23 cellular contexts compared by ENCODE assay signal in the genomic region with DNA sequence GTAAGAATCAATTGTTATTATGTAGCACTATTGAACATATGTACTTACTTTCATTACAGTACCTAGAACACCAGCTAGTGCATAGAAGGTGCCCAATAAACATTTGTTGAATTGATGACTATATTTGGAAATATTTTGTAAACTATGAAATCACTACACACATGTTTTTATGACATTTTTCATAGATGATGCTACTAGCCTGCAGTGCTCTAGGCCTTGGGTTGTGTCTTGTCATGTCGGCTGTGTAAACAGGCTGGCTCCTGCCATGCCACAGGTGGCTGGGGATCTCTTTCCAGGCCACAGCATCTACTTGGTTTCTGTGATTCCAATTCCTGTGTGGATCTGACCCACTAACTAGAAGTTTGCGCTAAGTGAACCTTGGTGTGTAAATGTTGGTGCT. TPM values are rescaled to one million over a fixed set of nuclear protein-coding genes. Genes with fewer than 3 reads are reported as not detected.
A peak's percentile ranks its signal among the peaks of the same experiment; 100 is the strongest.
DNase-seq lines count a peak whose midpoint lies in the region; ATAC-seq, FAIRE-seq and TF ChIP-seq lines count a peak whose summit lies in the region.
"Had no signal": no experiment of that assay in that cellular context is flagged by ENCODE, and none has a peak within 500 bp of the region (broad histone marks: within the 10 kb centered on the region; RNA-seq: fewer than 3 reads in every experiment).

No MANE protein-coding gene starts in this region.

- intact Hi-C loops in uterus (cut with DNase I; ENCODE audit: low total_unique reads), result no loop called here

- no peak for FAIRE-seq in bronchial epithelial cell (lab: Jason Lieb, UNC)
- FAIRE-seq: HepG2, K562 had no signal

- H3K4me3 ChIP-seq in HEK293 (ENCODE audit: low read depth, low read length) (no peak overlapping the region), bronchial epithelial cell (ENCODE audit: low read depth, low read length) (no peak overlapping the region), uterus (no peak overlapping the region)
- H3K4me3 ChIP-seq: GM23338, K562, Peyer's patch, SK-N-MC had no signal

- H3K27ac ChIP-seq in HEK293 (ENCODE audit: extremely low read depth, low read depth, low read length) (no peak overlapping the region), foreskin keratinocyte (no peak overlapping the region), uterus (no peak overlapping the region)
- H3K27ac ChIP-seq: SK-N-MC had no signal

- no peaks in the 10 kb centered on the region for H3K9me3 ChIP-seq in HEK293 (ENCODE audit: control insufficient read depth, insufficient read depth, low read depth, low read length)
- no peaks in the 10 kb centered on the region for H3K9me3 ChIP-seq in uterus
- H3K9me3 ChIP-seq: Peyer's patch had no signal

- POLR2A ChIA-PET in HEK293 (lab: Yijun Ruan, JAX), result no interaction called here

- CTCF ChIA-PET in HEK293 (lab: Yijun Ruan, JAX), result interaction anchor here (0.5 to 2.2 kb wide), 2 partner anchors 13 to 260 kb away, joined by 4 to 9 read pairs; no protein-coding TSS in a partner anchor

- TF ChIP-seq CTCF in HEK293 (tag by site-specific recombination; IDR thresholded peaks at IDR 0.05), result no peak
- TF ChIP-seq CTCF in bronchial epithelial cell (IDR thresholded peaks at IDR 0.05; ENCODE audit: insufficient read depth, low read length, severe bottlenecking), result no peak
- no peak for TF ChIP-seq CTCF in foreskin keratinocyte (conservative IDR thresholded peaks at IDR 0.05)
- TF ChIP-seq CTCF in uterus (IDR thresholded peaks at IDR 0.05), result no peak

- no peak for TF ChIP-seq POLR2A in uterus (IDR thresholded peaks at IDR 0.05)

- peak; percentile 84 for ATAC-seq in foreskin keratinocyte
- ATAC-seq: HCT116, HepG2, K562 had no signal

- DNase-seq in EL (peak; percentile 56), bronchial epithelial cell (ENCODE audit: low read depth) (peak; percentile 39), foreskin keratinocyte (peak; percentile 78 to 89), uterus (no peak), ureter (ENCODE audit: low spot score) (no peak), NCI-H2029 treated with DMSO at 0.1 percent for 48 hours (lab: John Stamatoyannopoulos, UW) (no peak)
- DNase-seq in activated CD4-positive, CD25-positive, alpha-beta regulatory T cell (lab: John Stamatoyannopoulos, UW), result no peak
- DNase-seq: Calu3, DMS79 treated with DMSO at 0.1 percent for 48 hours, Kasumi-1, NCI-H1105 treated with DMSO at 0.1 percent for 48 hours, NCI-H146, NCI-H1930, NCI-H446 treated with DMSO at 0.1 percent for 48 hours, NCI-H526, Peyer's patch, SIG-M5 had no signal

- H3K4me1 ChIP-seq in HEK293 (ENCODE audit: control insufficient read depth, insufficient read depth, low read length), result peaks cover 24% of the 10 kb centered on the region
- peaks cover 36% of the 10 kb centered on the region for H3K4me1 ChIP-seq in foreskin keratinocyte
- H3K4me1 ChIP-seq in uterus, result no peaks in the 10 kb centered on the region

- H3K27me3 ChIP-seq in bronchial epithelial cell (ENCODE audit: control insufficient read depth, insufficient read depth, low read length) (no peaks in the 10 kb centered on the region), foreskin keratinocyte (no peaks in the 10 kb centered on the region), uterus (no peaks in the 10 kb centered on the region)
- H3K27me3 ChIP-seq: Peyer's patch had no signal

- no peaks in the 10 kb centered on the region for H3K36me3 ChIP-seq in HEK293 (ENCODE audit: control insufficient read depth in 2 of 2, insufficient read depth in 1 of 2, low read length in 2 of 2)
- no peaks in the 10 kb centered on the region for H3K36me3 ChIP-seq in bronchial epithelial cell (ENCODE audit: control insufficient read depth, insufficient read depth, low read length)
- no peaks in the 10 kb centered on the region for H3K36me3 ChIP-seq in uterus
- H3K36me3 ChIP-seq: Peyer's patch had no signal

TF ChIP-seq in HEK293, 187 proteins besides CTCF, POLR2A, EP300 and RAD21:
- TF ChIP-seq, protein P1, sequence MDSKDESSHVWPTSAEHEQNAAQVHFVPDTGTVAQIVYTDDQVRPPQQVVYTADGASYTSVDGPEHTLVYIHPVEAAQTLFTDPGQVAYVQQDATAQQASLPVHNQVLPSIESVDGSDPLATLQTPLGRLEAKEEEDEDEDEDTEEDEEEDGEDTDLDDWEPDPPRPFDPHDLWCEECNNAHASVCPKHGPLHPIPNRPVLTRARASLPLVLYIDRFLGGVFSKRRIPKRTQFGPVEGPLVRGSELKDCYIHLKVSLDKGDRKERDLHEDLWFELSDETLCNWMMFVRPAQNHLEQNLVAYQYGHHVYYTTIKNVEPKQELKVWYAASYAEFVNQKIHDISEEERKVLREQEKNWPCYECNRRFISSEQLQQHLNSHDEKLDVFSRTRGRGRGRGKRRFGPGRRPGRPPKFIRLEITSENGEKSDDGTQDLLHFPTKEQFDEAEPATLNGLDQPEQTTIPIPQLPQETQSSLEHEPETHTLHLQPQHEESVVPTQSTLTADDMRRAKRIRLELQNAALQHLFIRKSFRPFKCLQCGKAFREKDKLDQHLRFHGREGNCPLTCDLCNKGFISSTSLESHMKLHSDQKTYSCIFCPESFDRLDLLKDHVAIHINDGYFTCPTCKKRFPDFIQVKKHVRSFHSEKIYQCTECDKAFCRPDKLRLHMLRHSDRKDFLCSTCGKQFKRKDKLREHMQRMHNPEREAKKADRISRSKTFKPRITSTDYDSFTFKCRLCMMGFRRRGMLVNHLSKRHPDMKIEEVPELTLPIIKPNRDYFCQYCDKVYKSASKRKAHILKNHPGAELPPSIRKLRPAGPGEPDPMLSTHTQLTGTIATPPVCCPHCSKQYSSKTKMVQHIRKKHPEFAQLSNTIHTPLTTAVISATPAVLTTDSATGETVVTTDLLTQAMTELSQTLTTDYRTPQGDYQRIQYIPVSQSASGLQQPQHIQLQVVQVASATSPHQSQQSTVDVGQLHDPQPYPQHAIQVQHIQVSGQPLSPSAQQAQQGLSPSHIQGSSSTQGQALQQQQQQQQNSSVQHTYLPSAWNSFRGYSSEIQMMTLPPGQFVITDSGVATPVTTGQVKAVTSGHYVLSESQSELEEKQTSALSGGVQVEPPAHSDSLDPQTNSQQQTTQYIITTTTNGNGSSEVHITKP (tag by site-specific recombination; IDR thresholded peaks at IDR 0.05), result no peak
- TF ChIP-seq SCRT2 (tag by site-specific recombination; IDR thresholded peaks at IDR 0.05) (peak; percentile 81), SCRT1 (tag by site-specific recombination; IDR thresholded peaks at IDR 0.05; ENCODE audit: borderline replicate concordance) (0 out of 2 replicates have a peak, but pooled peaks have one; percentile 15)

RNA-seq across cellular contexts. Expression of a gene that starts 43.3 kb away (rescaled TPM):
- total RNA-seq in bronchial epithelial cell (2.9 and 9.7 TPM in 2 replicates), foreskin keratinocyte (26.5 and 39.6 TPM in 2 replicates), uterus (10 to 100 TPM in 2 of 4 donors, 1 to 10 TPM in 2; 2.8 to 13.8 (median 7.7) TPM), ureter (4.3 TPM)
- polyA plus RNA-seq in foreskin keratinocyte, result 16.2 and 27.5 TPM in 2 replicates
- total RNA-seq: K562 had no signal

Comparison
In these comparisons a context has a peak if more than half of its experiments do, and no peak if none do; other contexts are left out.
1. DNase-seq: peak in EL (single experiment), bronchial epithelial cell (single experiment) and foreskin keratinocyte (2 of 2); none in uterus (0 of 2), ureter (single experiment), NCI-H2029 treated with DMSO at 0.1 percent for 48 hours (single experiment) and activated CD4-positive, CD25-positive, alpha-beta regulatory T cell (0 of 4).